Comparison of ENCODE assay signal across 1 cellular context in the genomic region with DNA sequence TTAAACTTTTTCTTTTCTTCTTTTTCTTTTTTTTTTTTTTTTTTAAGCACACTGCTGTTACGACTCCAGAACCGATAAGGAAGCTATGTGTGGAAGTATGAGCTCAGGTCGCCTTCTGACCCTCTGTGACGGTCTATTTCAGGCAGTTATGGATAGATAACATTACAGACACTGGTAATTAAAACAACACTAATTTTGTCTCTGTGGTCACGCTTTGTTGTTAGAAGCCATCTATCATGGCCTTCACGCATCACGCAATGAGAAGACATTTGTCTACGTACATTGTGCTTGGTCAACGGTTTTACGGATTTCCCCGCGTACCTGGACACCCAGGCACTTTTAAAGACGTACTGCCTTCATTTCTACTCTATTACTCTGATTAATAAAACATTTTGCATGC.
TF ChIP-seq lines count a peak whose summit lies in the region.

No MANE protein-coding gene starts in this region.

TF ChIP-seq in K562, 482 proteins besides CTCF, POLR2A, EP300 and RAD21 (continued from another document):
- TF ChIP-seq, protein P1, sequence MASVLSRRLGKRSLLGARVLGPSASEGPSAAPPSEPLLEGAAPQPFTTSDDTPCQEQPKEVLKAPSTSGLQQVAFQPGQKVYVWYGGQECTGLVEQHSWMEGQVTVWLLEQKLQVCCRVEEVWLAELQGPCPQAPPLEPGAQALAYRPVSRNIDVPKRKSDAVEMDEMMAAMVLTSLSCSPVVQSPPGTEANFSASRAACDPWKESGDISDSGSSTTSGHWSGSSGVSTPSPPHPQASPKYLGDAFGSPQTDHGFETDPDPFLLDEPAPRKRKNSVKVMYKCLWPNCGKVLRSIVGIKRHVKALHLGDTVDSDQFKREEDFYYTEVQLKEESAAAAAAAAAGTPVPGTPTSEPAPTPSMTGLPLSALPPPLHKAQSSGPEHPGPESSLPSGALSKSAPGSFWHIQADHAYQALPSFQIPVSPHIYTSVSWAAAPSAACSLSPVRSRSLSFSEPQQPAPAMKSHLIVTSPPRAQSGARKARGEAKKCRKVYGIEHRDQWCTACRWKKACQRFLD (CRISPR knock-in tag; IDR thresholded peaks at IDR 0.05): no peak
- TF ChIP-seq ZFP1 (CRISPR knock-in tag; IDR thresholded peaks at IDR 0.05): no peak
- TF ChIP-seq KAT2B (IDR thresholded peaks at IDR 0.05; ENCODE audit: low read depth, low read length): no peak
- TF ChIP-seq SMC3 (conservative IDR thresholded peaks at IDR 0.05; ENCODE audit: insufficient read depth, low read depth, low read length): no peak
- TF ChIP-seq WHSC1 (IDR thresholded peaks at IDR 0.05; ENCODE audit: low read length): no peak
- TF ChIP-seq, protein P2, sequence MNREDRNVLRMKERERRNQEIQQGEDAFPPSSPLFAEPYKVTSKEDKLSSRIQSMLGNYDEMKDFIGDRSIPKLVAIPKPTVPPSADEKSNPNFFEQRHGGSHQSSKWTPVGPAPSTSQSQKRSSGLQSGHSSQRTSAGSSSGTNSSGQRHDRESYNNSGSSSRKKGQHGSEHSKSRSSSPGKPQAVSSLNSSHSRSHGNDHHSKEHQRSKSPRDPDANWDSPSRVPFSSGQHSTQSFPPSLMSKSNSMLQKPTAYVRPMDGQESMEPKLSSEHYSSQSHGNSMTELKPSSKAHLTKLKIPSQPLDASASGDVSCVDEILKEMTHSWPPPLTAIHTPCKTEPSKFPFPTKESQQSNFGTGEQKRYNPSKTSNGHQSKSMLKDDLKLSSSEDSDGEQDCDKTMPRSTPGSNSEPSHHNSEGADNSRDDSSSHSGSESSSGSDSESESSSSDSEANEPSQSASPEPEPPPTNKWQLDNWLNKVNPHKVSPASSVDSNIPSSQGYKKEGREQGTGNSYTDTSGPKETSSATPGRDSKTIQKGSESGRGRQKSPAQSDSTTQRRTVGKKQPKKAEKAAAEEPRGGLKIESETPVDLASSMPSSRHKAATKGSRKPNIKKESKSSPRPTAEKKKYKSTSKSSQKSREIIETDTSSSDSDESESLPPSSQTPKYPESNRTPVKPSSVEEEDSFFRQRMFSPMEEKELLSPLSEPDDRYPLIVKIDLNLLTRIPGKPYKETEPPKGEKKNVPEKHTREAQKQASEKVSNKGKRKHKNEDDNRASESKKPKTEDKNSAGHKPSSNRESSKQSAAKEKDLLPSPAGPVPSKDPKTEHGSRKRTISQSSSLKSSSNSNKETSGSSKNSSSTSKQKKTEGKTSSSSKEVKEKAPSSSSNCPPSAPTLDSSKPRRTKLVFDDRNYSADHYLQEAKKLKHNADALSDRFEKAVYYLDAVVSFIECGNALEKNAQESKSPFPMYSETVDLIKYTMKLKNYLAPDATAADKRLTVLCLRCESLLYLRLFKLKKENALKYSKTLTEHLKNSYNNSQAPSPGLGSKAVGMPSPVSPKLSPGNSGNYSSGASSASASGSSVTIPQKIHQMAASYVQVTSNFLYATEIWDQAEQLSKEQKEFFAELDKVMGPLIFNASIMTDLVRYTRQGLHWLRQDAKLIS (CRISPR knock-in tag; IDR thresholded peaks at IDR 0.05): no peak
- TF ChIP-seq FIP1L1 (IDR thresholded peaks at IDR 0.05; ENCODE audit: low read depth, low read length, poor library complexity, severe bottlenecking): no peak
- no peak for TF ChIP-seq ZBTB17 (CRISPR knock-in tag; IDR thresholded peaks at IDR 0.05)
